ENCODE assay signal across 2 cellular contexts in genomic region chr11:88478136-88478785, GRCh38.
TF ChIP-seq lines count a peak whose summit lies in the region.

No MANE protein-coding gene starts in this region.

TF ChIP-seq in SK-N-SH, 30 proteins besides CTCF, POLR2A, EP300 and RAD21 (continued from another document):
- no peak for TF ChIP-seq IRF3 (IDR thresholded peaks at IDR 0.05; ENCODE audit: low read depth, low read length)
- no peak for TF ChIP-seq RFX5 (IDR thresholded peaks at IDR 0.05; ENCODE audit: low read length)
- no peak for TF ChIP-seq RXRA (IDR thresholded peaks at IDR 0.05; ENCODE audit: borderline replicate concordance, low read depth)
- no peak for TF ChIP-seq FOSL2 (IDR thresholded peaks at IDR 0.05; ENCODE audit: borderline replicate concordance, low read depth)
- no peak for TF ChIP-seq SIN3A (IDR thresholded peaks at IDR 0.05; ENCODE audit: borderline replicate concordance, low read depth, low read length)
- TF ChIP-seq NFIC (IDR thresholded peaks at IDR 0.05; ENCODE audit: borderline replicate concordance) = no peak
- TF ChIP-seq USF1 (IDR thresholded peaks at IDR 0.05; ENCODE audit: borderline replicate concordance, low read depth) = no peak
- TF ChIP-seq PBX3 (IDR thresholded peaks at IDR 0.05) = no peak
- no peak for TF ChIP-seq JUND (IDR thresholded peaks at IDR 0.05)
- no peak for TF ChIP-seq SMC3 (IDR thresholded peaks at IDR 0.05; ENCODE audit: low read depth, low read length)
- TF ChIP-seq USF2 (IDR thresholded peaks at IDR 0.05; ENCODE audit: borderline replicate concordance, low read depth, low read length) = no peak

TF ChIP-seq in SK-N-SH treated with all-trans-retinoic acid at 6 μM for 48 hours, 23 proteins besides CTCF, POLR2A, EP300 and RAD21:
- TF ChIP-seq PATZ1 (CRISPR knock-in tag; IDR thresholded peaks at IDR 0.05; ENCODE audit: borderline replicate concordance) = no peak
- no peak for TF ChIP-seq ZNF565 (CRISPR knock-in tag; conservative IDR thresholded peaks at IDR 0.05; ENCODE audit: low read depth)
- TF ChIP-seq OSR1 (CRISPR knock-in tag; IDR thresholded peaks at IDR 0.05) = no peak
